In genomic region chr7:32860096-32860495, GRCh38 we compare ENCODE assay signal across 33 cellular contexts.
"Had no signal": no experiment of that assay in that cellular context is flagged by ENCODE, and none has a peak within 500 bp of the region (broad histone marks: within the 10 kb centered on the region; RNA-seq: fewer than 3 reads in every experiment).

No MANE protein-coding gene starts in this region.

- H3K9me3 ChIP-seq: MG63 had no signal

- H3K4me3 ChIP-seq: MG63 had no signal

- DNase-seq: Karpas-422, Kasumi-1, MG63, MM.1S, MV-4-11, NCI-H1048, NCI-H1092, NCI-H1092 treated with DMSO at 0.1 percent for 48 hours, NCI-H1105, NCI-H1105 treated with DMSO at 0.1 percent for 48 hours, NCI-H1417, NCI-H1417 treated with DMSO at 0.1 percent for 48 hours, NCI-H1436, NCI-H1436 treated with DMSO at 0.1 percent for 48 hours, NCI-H146, NCI-H1694, NCI-H1694 treated with DMSO at 0.1 percent for 48 hours, NCI-H187, NCI-H187 treated with DMSO at 0.1 percent for 48 hours, NCI-H1930, NCI-H2029, NCI-H2029 treated with DMSO at 0.1 percent for 48 hours, NCI-H2081, NCI-H2081 treated with DMSO at 0.1 percent for 48 hours, NCI-H2107, NCI-H2171, NCI-H2171 treated with DMSO at 0.1 percent for 48 hours, NCI-H2227 treated with DMSO at 0.1 percent for 48 hours, NCI-H226, NCI-H345, NCI-H446 treated with DMSO at 0.1 percent for 48 hours, NCI-H510A, NCI-H510A treated with DMSO at 0.1 percent for 48 hours had no signal

- H3K36me3 ChIP-seq: MG63 had no signal

- H3K27me3 ChIP-seq: MG63 had no signal
